ENCODE assay signal across 8 cellular contexts in genomic region chr21:36320421-36321324, GRCh38. TPM values are rescaled to one million over a fixed set of nuclear protein-coding genes. Genes with fewer than 3 reads are reported as not detected.
DNase-seq lines count a peak whose midpoint lies in the region; ATAC-seq, FAIRE-seq and TF ChIP-seq lines count a peak whose summit lies in the region.

No MANE protein-coding gene starts in this region.

- peak; percentile 29 for ATAC-seq in HG03457 (IDR thresholded peaks at IDR 0.05; ENCODE audit: unreplicated experiment)
- peak; percentile 59 for ATAC-seq in activated naive CD8-positive, alpha-beta T cell treated with anti-CD3 and anti-CD28 coated beads, Interleukin-2, amount 50 U/mL, for 24 hours
- no peak for ATAC-seq in GM19397 (IDR thresholded peaks at IDR 0.05; ENCODE audit: unreplicated experiment)

- peaks cover 12% of the 10 kb centered on the region for H3K4me1 ChIP-seq in cardiac muscle cell (ENCODE audit: low read depth)
- H3K4me1 ChIP-seq in ovary (ENCODE audit: insufficient read depth), result peaks cover 7% of the 10 kb centered on the region

- TF ChIP-seq EP300 in ovary (IDR thresholded peaks at IDR 0.05), result no peak

- peaks cover 4% of the 10 kb centered on the region for H3K9me3 Mint-ChIP-seq in activated naive CD8-positive, alpha-beta T cell treated with anti-CD3 and anti-CD28 coated beads, Interleukin-2, amount 50 U/mL, for 24 hours

- peaks cover 23% of the 10 kb centered on the region for H3K36me3 Mint-ChIP-seq in activated naive CD8-positive, alpha-beta T cell treated with anti-CD3 and anti-CD28 coated beads, Interleukin-2, amount 50 U/mL, for 24 hours (ENCODE audit: low read depth)

- intact Hi-C loops in ovary (cut with DNase I), result loop anchor here in 1 of 4 donors (10.0 kb wide), 1 partner anchor 166 kb away; the partner anchor contains the start of gene DOP1B

- H3K27ac Mint-ChIP-seq in activated naive CD8-positive, alpha-beta T cell treated with anti-CD3 and anti-CD28 coated beads, Interleukin-2, amount 50 U/mL, for 24 hours, result peak overlapping the region; percentile 97

- H3K27ac ChIP-seq in cardiac muscle cell, result peak overlapping the region; percentile 99
- H3K27ac ChIP-seq in ovary, result peak overlapping the region; percentile 89 to 99

- H3K4me3 Mint-ChIP-seq in activated naive CD8-positive, alpha-beta T cell treated with anti-CD3 and anti-CD28 coated beads, Interleukin-2, amount 50 U/mL, for 24 hours, result peak overlapping the region; percentile 94

- WGBS in ovary, 3 donors, result 1% methylated on average over 45 to 62 of the region's 62 CpGs

- TF ChIP-seq CTCF in cardiac muscle cell (IDR thresholded peaks at IDR 0.05; ENCODE audit: low read depth, low read length) (no peak), ovary (IDR thresholded peaks at IDR 0.05) (no peak)

- H3K9me3 ChIP-seq in cardiac muscle cell (ENCODE audit: low read depth), result no peaks in the 10 kb centered on the region
- H3K9me3 ChIP-seq in ovary, result no peaks in the 10 kb centered on the region

- H3K4me1 Mint-ChIP-seq in activated naive CD8-positive, alpha-beta T cell treated with anti-CD3 and anti-CD28 coated beads, Interleukin-2, amount 50 U/mL, for 24 hours, result peaks cover 48% of the 10 kb centered on the region

- no peak for TF ChIP-seq POLR2A in ovary (IDR thresholded peaks at IDR 0.05)

- H3K27me3 ChIP-seq in cardiac muscle cell (no peaks in the 10 kb centered on the region), ovary (no peaks in the 10 kb centered on the region)

- DNase-seq in DMS 273 treated with DMSO at 0.1 percent for 48 hours (lab: John Stamatoyannopoulos, UW) (peak; percentile 53), GM19239 (ENCODE audit: insufficient read length, low spot score) (no peak), NCI-H82 (lab: John Stamatoyannopoulos, UW) (peak; percentile 86), cardiac muscle cell (ENCODE audit: low read depth in 1 of 2, low spot score in 1 of 2) (peak; percentile 73 to 74), ovary (peak; percentile 69 to 82 (median 76))
- peak; percentile 70 for DNase-seq in activated naive CD8-positive, alpha-beta T cell treated with anti-CD3 and anti-CD28 coated beads, Interleukin-2, amount 50 U/mL, for 24 hours

- no peaks in the 10 kb centered on the region for H3K27me3 Mint-ChIP-seq in activated naive CD8-positive, alpha-beta T cell treated with anti-CD3 and anti-CD28 coated beads, Interleukin-2, amount 50 U/mL, for 24 hours

- H3K36me3 ChIP-seq in cardiac muscle cell (peaks cover 4% of the 10 kb centered on the region), ovary (no peaks in the 10 kb centered on the region)

- FAIRE-seq in GM19239 (lab: Jason Lieb, UNC), result peak; percentile 84

- peak overlapping the region; percentile 78 for H3K4me3 ChIP-seq in cardiac muscle cell
- H3K4me3 ChIP-seq in ovary, result peak overlapping the region; percentile 96

RNA-seq across cellular contexts. Expression of gene MORC3, which starts 0.7 kb away (rescaled TPM):
- 16.7 and 31.8 TPM in 2 replicates for total RNA-seq in cardiac muscle cell
- 15.6 and 25.4 TPM in 2 replicates for polyA plus RNA-seq in cardiac muscle cell
- total RNA-seq in ovary, result 10 to 100 TPM; 35.4 to 55.6 (median 39.1) TPM
- 10 to 100 TPM; 18.9 to 26.0 TPM for polyA plus RNA-seq in ovary
